7 cellular contexts compared by ENCODE assay signal in the genomic region with DNA sequence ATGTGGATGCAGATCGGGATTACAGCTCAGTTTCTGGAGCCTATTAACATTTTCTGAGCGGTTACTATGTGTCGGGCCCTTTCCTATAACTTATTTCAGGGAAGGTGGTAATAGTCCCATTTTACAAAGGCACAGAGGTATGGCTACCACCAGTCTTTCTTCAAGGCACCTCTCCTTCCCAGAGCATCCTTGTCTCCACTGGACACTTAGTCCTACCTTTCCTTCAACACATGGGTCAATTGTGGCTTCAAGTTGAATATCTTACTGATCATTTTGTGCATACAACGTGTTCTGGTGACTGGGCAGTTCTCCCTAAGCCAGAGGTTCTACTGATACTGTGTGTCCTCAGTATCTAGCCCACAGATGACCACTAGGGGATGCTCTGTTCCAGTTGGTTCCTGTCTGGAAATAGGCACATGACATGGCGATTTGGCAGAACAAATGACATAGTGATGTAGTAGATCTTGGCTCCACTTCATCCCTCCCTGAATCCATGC.
A peak's percentile ranks its signal among the peaks of the same experiment; 100 is the strongest.
DNase-seq lines count a peak whose midpoint lies in the region; ATAC-seq and TF ChIP-seq lines count a peak whose summit lies in the region.

No MANE protein-coding gene starts in this region.

- no peaks in the 10 kb centered on the region for H3K27me3 ChIP-seq in left lung

- peaks cover 9 to 13% of the 10 kb centered on the region in 2 donors for H3K4me1 ChIP-seq in left lung

- no peaks in the 10 kb centered on the region for H3K9me3 Mint-ChIP-seq in stimulated activated naive B cell treated with anti-CD40 and anti-IgM and Interleukin-4, amounts not matched to agents 10 μg/mL and 1 μg/mL and 100 μg/mL, for 72 hours

- ATAC-seq in HG02588 (IDR thresholded peaks at IDR 0.05; ENCODE audit: unreplicated experiment), result peak; percentile 76
- ATAC-seq in left lung, result peak; percentile 97
- ATAC-seq in stimulated activated naive B cell treated with anti-CD40 and anti-IgM and Interleukin-4, amounts not matched to agents 10 μg/mL and 1 μg/mL and 100 μg/mL, for 72 hours (replicated peaks), result peak; percentile 89

- no peak overlapping the region for H3K27ac Mint-ChIP-seq in stimulated activated naive B cell treated with anti-CD40 and anti-IgM and Interleukin-4, amounts not matched to agents 10 μg/mL and 1 μg/mL and 100 μg/mL, for 72 hours

- TF ChIP-seq CTCF in GM12872 (IDR thresholded peaks at IDR 0.05; ENCODE audit: insufficient read depth, low read depth, low read length), result peak; percentile 95
- peak; percentile 71 to 72 for TF ChIP-seq CTCF in left lung (IDR thresholded peaks at IDR 0.05)

- no peak overlapping the region for H3K4me3 ChIP-seq in left lung

- no peaks in the 10 kb centered on the region for H3K36me3 ChIP-seq in left lung

- DNase-seq in NCI-H2029 treated with DMSO at 0.1 percent for 48 hours (lab: John Stamatoyannopoulos, UW) (peak; percentile 96), UCSD-AML1 (lab: John Stamatoyannopoulos, UW; ENCODE audit: unreplicated experiment) (peak; percentile 29), left lung (no peak)
- DNase-seq in central memory CD4-positive, alpha-beta T cell, result peak; percentile 35
- DNase-seq in stimulated activated naive B cell treated with anti-CD40 and anti-IgM and Interleukin-4, amounts not matched to agents 10 μg/mL and 1 μg/mL and 100 μg/mL, for 72 hours, result peak; percentile 41

- no peaks in the 10 kb centered on the region for H3K9me3 ChIP-seq in left lung

- no peak overlapping the region for H3K27ac ChIP-seq in left lung

- peaks cover 0 to 8% of the 10 kb centered on the region in 2 donors for H3K27me3 Mint-ChIP-seq in stimulated activated naive B cell treated with anti-CD40 and anti-IgM and Interleukin-4, amounts not matched to agents 10 μg/mL and 1 μg/mL and 100 μg/mL, for 72 hours

- H3K36me3 Mint-ChIP-seq in stimulated activated naive B cell treated with anti-CD40 and anti-IgM and Interleukin-4, amounts not matched to agents 10 μg/mL and 1 μg/mL and 100 μg/mL, for 72 hours, result peaks cover 0 to 6% of the 10 kb centered on the region in 2 donors

- intact Hi-C loops in left lung (cut with DNase I), result loop anchor here in 1 of 2 donors (5.0 to 10.0 kb wide), 2 partner anchors 117 to 160 kb away; no protein-coding TSS in a partner anchor

- H3K4me3 Mint-ChIP-seq in stimulated activated naive B cell treated with anti-CD40 and anti-IgM and Interleukin-4, amounts not matched to agents 10 μg/mL and 1 μg/mL and 100 μg/mL, for 72 hours, result no peak overlapping the region

- peaks cover 14 to 28% of the 10 kb centered on the region in 2 donors for H3K4me1 Mint-ChIP-seq in stimulated activated naive B cell treated with anti-CD40 and anti-IgM and Interleukin-4, amounts not matched to agents 10 μg/mL and 1 μg/mL and 100 μg/mL, for 72 hours

Comparison
In these comparisons a context has a peak if more than half of its experiments do, and no peak if none do; other contexts are left out.
1. DNase-seq: peak in NCI-H2029 treated with DMSO at 0.1 percent for 48 hours (single experiment), UCSD-AML1 (single experiment), central memory CD4-positive, alpha-beta T cell (single experiment) and stimulated activated naive B cell treated with anti-CD40 and anti-IgM and Interleukin-4, amounts not matched to agents 10 μg/mL and 1 μg/mL and 100 μg/mL, for 72 hours (single experiment); none in left lung (0 of 2).
2. Peak in every context shown above with its lines, with median percentiles within 50 percentile points of each other: ATAC-seq.